In the genomic region with DNA sequence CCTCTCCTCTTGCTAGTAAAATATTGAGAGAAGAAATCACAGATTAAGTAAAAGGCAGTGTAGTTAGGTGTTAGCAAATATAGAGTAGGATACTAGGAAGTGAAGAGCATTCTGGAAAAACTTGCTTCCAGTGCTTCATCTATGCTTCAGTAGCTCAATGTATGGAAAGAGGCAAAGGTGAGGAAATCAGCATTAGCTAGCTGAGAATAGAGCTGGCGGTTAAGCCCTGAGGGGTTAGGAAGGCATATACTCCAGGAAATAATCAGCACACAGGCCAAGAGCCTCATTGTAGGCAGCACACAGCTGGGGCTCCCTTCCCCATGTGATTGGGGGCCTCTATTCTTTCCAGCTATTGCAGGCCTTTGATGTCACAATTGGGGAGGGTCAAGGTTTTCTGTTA, we compare ENCODE assay signal across 20 cellular contexts.
"Had no signal": no experiment of that assay in that cellular context is flagged by ENCODE, and none has a peak within 500 bp of the region (broad histone marks: within the 10 kb centered on the region; RNA-seq: fewer than 3 reads in every experiment).

No MANE protein-coding gene starts in this region.

- H3K9me3 Mint-ChIP-seq: activated naive CD4-positive, alpha-beta T cell treated with anti-CD3 and anti-CD28 coated beads for 36 hours; activated T-cell treated with anti-CD3 and anti-CD28 coated beads, Interleukin-2, amount 50 U/mL, for 24 hours had no signal

- H3K27me3 Mint-ChIP-seq: activated CD8-positive, alpha-beta memory T cell treated with anti-CD3 and anti-CD28 coated beads, Interleukin-2, amount 10 ng/mL, durations not matched to agents 7 days and 5 days; activated T-cell treated with anti-CD3 and anti-CD28 coated beads, Interleukin-2, amount 50 U/mL, for 24 hours had no signal

- H3K4me3 ChIP-seq: cardiac muscle cell had no signal

- H3K27ac Mint-ChIP-seq: activated CD8-positive, alpha-beta memory T cell treated with anti-CD3 and anti-CD28 coated beads, Interleukin-2, amount 10 ng/mL, durations not matched to agents 7 days and 5 days; activated naive CD4-positive, alpha-beta T cell treated with anti-CD3 and anti-CD28 coated beads for 36 hours; activated T-cell treated with anti-CD3 and anti-CD28 coated beads, Interleukin-2, amount 50 U/mL, for 24 hours had no signal

- H3K27me3 ChIP-seq: brain microvascular endothelial cell, cardiac muscle cell had no signal

- DNase-seq: activated CD4-positive, alpha-beta T cell treated with anti-CD3 and anti-CD28 coated beads for 4 hours; activated CD8-positive, alpha-beta memory T cell treated with anti-CD3 and anti-CD28 coated beads, Interleukin-2, amount 10 ng/mL, durations not matched to agents 7 days and 5 days; activated naive CD4-positive, alpha-beta T cell treated with anti-CD3 and anti-CD28 coated beads for 36 hours; activated T-cell treated with anti-CD3 and anti-CD28 coated beads, Interleukin-2, amount 50 U/mL, for 24 hours; amygdala; brain microvascular endothelial cell; Kasumi-1; KBM-7; NCI-H1048; NCI-H146; NCI-H1930; NCI-H2171; NCI-H2227 treated with DMSO at 0.1 percent for 48 hours; NCI-H526 treated with DMSO at 0.1 percent for 48 hours; NCI-H82; NK-92 treated with Interleukin-12 subunit alpha and Interleukin-12 subunit beta, amount 100 ng/mL, for 24 hours; PC-3; SHP77 treated with DMSO at 0.1 percent for 48 hours had no signal

- H3K4me3 Mint-ChIP-seq: activated CD8-positive, alpha-beta memory T cell treated with anti-CD3 and anti-CD28 coated beads, Interleukin-2, amount 10 ng/mL, durations not matched to agents 7 days and 5 days; activated naive CD4-positive, alpha-beta T cell treated with anti-CD3 and anti-CD28 coated beads for 36 hours; activated T-cell treated with anti-CD3 and anti-CD28 coated beads, Interleukin-2, amount 50 U/mL, for 24 hours had no signal

- H3K27ac ChIP-seq: brain microvascular endothelial cell, cardiac muscle cell had no signal

- ATAC-seq: activated CD4-positive, CD25-positive, alpha-beta regulatory T cell treated with anti-CD3 and anti-CD28 coated beads, Interleukin-2, amount 50 U/mL, for 24 hours; activated CD8-positive, alpha-beta memory T cell treated with anti-CD3 and anti-CD28 coated beads, Interleukin-2, amount 10 ng/mL, durations not matched to agents 7 days and 5 days; PC-3 had no signal
